9 cellular contexts compared by ENCODE assay signal in the genomic region with DNA sequence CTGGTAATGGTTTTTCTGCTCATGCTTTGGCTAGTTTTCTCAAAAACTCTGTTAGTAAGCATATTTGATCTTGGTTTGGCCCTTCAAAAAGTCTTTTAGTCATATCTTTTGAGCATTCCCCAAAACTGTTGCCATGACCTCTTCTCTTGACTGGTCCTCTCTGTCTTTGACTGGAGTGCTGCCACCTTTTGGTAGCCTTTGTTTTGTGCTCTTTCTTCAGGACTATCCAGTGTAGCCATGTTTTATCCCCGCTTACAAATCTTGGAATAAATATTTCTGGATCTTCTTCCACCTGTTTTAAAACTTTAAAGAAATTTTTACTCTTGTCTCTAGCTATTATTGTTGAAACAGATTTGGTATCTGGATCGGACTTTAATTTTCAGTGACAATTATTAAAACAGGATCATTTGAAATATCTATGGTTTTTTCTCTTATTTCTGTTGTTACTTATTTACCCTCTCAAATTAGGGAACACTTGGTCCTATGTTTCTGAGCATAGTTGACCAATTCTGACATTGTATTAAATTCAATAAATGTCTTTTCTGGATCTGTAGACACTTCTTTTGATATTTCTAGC. TPM values are rescaled to one million over a fixed set of nuclear protein-coding genes. Genes with fewer than 3 reads are reported as not detected.
DNase-seq lines count a peak whose midpoint lies in the region; ATAC-seq, FAIRE-seq and TF ChIP-seq lines count a peak whose summit lies in the region.
"Had no signal": no experiment of that assay in that cellular context is flagged by ENCODE, and none has a peak within 500 bp of the region (broad histone marks: within the 10 kb centered on the region; RNA-seq: fewer than 3 reads in every experiment).

No MANE protein-coding gene starts in this region.

- H3K27ac Mint-ChIP-seq in glutamatergic neuron (ENCODE audit: unreplicated experiment) = no peak overlapping the region

- no peaks in the 10 kb centered on the region for H3K27me3 Mint-ChIP-seq in glutamatergic neuron (ENCODE audit: unreplicated experiment)

- no peak for DNase-seq in BJ (ENCODE audit: low read depth)
- peak; percentile 7 for DNase-seq in GM19240 (ENCODE audit: insufficient read length, low spot score)
- DNase-seq in RCC 7860 (ENCODE audit: low spot score) = peak; percentile 8
- no peak for DNase-seq in glutamatergic neuron
- DNase-seq in effector CD4-positive, alpha-beta T cell = no peak
- DNase-seq in NCI-H187 treated with DMSO at 0.1 percent for 48 hours (lab: John Stamatoyannopoulos, UW) = no peak
- DNase-seq in islet precursor cell = no peak

- ATAC-seq in GM19397 (IDR thresholded peaks at IDR 0.05; ENCODE audit: unreplicated experiment) = no peak
- ATAC-seq: left colon had no signal

- no peaks in the 10 kb centered on the region for H3K36me3 ChIP-seq in BJ (ENCODE audit: control insufficient read depth, insufficient read depth, low read length)

- H3K4me3 Mint-ChIP-seq in glutamatergic neuron (ENCODE audit: unreplicated experiment) = peak overlapping the region; percentile 17

- H3K27me3 ChIP-seq in BJ (ENCODE audit: control insufficient read depth, insufficient read depth, low read length) = no peaks in the 10 kb centered on the region

- no peak for FAIRE-seq in RCC 7860 (lab: Jason Lieb, UNC)

- peak; percentile 61 for TF ChIP-seq CTCF in BJ (IDR thresholded peaks at IDR 0.05; ENCODE audit: insufficient read depth, low read depth, low read length)
- TF ChIP-seq CTCF in glutamatergic neuron (IDR thresholded peaks at IDR 0.05; ENCODE audit: partially characterized antibody, unreplicated experiment) = peak; percentile 41

- no peak overlapping the region for H3K4me3 ChIP-seq in BJ (ENCODE audit: low read depth, low read length)

- CTCF ChIA-PET in BJ (lab: Yijun Ruan, JAX) = interaction anchor here (0.9 to 1.6 kb wide), 2 partner anchors 23 to 247 kb away, joined by 3 read pairs; no protein-coding TSS in a partner anchor

- POLR2A ChIA-PET in BJ (lab: Charles Lee) = no interaction called here

- H3K9me3 Mint-ChIP-seq in glutamatergic neuron (ENCODE audit: unreplicated experiment) = no peaks in the 10 kb centered on the region

- no peaks in the 10 kb centered on the region for H3K4me1 Mint-ChIP-seq in glutamatergic neuron (ENCODE audit: low read depth, unreplicated experiment)

- H3K36me3 Mint-ChIP-seq in glutamatergic neuron (ENCODE audit: unreplicated experiment) = no peaks in the 10 kb centered on the region

RNA-seq across cellular contexts. Expression of a gene that starts 1.0 kb away (rescaled TPM):
- not detected in 2 replicates for polyA plus RNA-seq in BJ (2011; rRNA removed)
- polyA minus RNA-seq in BJ (2011; rRNA and poly(A)+ RNA removed) = not detected in 2 replicates
- not detected for total RNA-seq in glutamatergic neuron (ENCODE audit: unreplicated experiment)
- total RNA-seq: left colon had no signal

Comparison
In these comparisons a context has a peak if more than half of its experiments do, and no peak if none do; other contexts are left out.
1. DNase-seq: peak in GM19240 (single experiment) and RCC 7860 (single experiment); none in BJ (single experiment), glutamatergic neuron (single experiment), effector CD4-positive, alpha-beta T cell (single experiment), NCI-H187 treated with DMSO at 0.1 percent for 48 hours (single experiment) and islet precursor cell (single experiment).